29 cellular contexts compared by ENCODE assay signal in genomic region chr4:20805716-20806115, GRCh38.
"Had no signal": no experiment of that assay in that cellular context is flagged by ENCODE, and none has a peak within 500 bp of the region (broad histone marks: within the 10 kb centered on the region; RNA-seq: fewer than 3 reads in every experiment).

No MANE protein-coding gene starts in this region.

- H3K9me3 ChIP-seq: prostate gland, suprapubic skin, transverse colon, upper lobe of right lung, uterus had no signal

- H3K4me2 ChIP-seq: neural progenitor cell, smooth muscle cell had no signal

- H3K27me3 ChIP-seq: gastroesophageal sphincter, heart left ventricle, neural progenitor cell, right atrium auricular region, suprapubic skin, transverse colon, upper lobe of right lung, uterus had no signal

- H3K4me3 ChIP-seq: coronary artery, gastroesophageal sphincter, heart left ventricle, lung, neural progenitor cell, prostate gland, right atrium auricular region, smooth muscle cell, suprapubic skin, transverse colon, upper lobe of right lung, uterus had no signal

- H3K9ac ChIP-seq: neural progenitor cell had no signal

- ATAC-seq: esophagus mucosa; gastroesophageal sphincter; heart left ventricle; left lobe of liver; naive thymus-derived CD4-positive, alpha-beta T cell; sciatic nerve; stimulated activated naive CD8-positive, alpha-beta T cell treated with anti-CD3 and anti-CD28 coated beads, Interleukin-15, amount 100 ng/mL, for 72 hours; upper lobe of right lung had no signal

- H3K4me1 ChIP-seq: gastroesophageal sphincter, heart left ventricle, neural progenitor cell, prostate gland, right atrium auricular region, suprapubic skin, transverse colon, upper lobe of right lung, uterus had no signal

- H2AFZ ChIP-seq: neural progenitor cell had no signal

- H3K36me3 ChIP-seq: gastroesophageal sphincter, heart left ventricle, neural progenitor cell, prostate gland, right atrium auricular region, suprapubic skin, transverse colon, upper lobe of right lung, uterus had no signal

- DNase-seq: dermis blood vessel endothelial cell; effector memory CD4-positive, alpha-beta T cell; heart left ventricle; hippocampal formation; islet precursor cell; mesenchymal stem cell; midbrain; naive thymus-derived CD4-positive, alpha-beta T cell; nucleus accumbens; stimulated activated CD4-positive, alpha-beta T cell treated with anti-CD3 and anti-CD28 coated beads, Interleukin-12 subunit alpha, Interleukin-12 subunit beta, amount 100 ng/mL, for 4 hours; stimulated activated CD4-positive, alpha-beta T cell treated with anti-CD3 and anti-CD28 coated beads, Interleukin-1b, Interleukin-23, amount 100 ng/mL, for 48 hours; stimulated activated CD4-positive, alpha-beta T cell treated with anti-CD3 and anti-CD28 coated beads, Interleukin-4, amount 100 ng/mL, for 1 hour; stimulated activated CD8-positive, alpha-beta memory T cell treated with anti-CD3 and anti-CD28 coated beads, Interleukin-4, amount 100 ng/mL, for 48 hours; stimulated activated naive CD4-positive, alpha-beta T cell; stimulated activated naive CD8-positive, alpha-beta T cell treated with anti-CD3 and anti-CD28 coated beads, Interleukin-15, amount 100 ng/mL, for 72 hours; transverse colon; upper lobe of right lung; uterus had no signal

- H3K27ac ChIP-seq: coronary artery, gastroesophageal sphincter, heart left ventricle, neural progenitor cell, prostate gland, right atrium auricular region, suprapubic skin, transverse colon, upper lobe of right lung, uterus had no signal
